ENCODE assay signal across 11 cellular contexts in the genomic region with DNA sequence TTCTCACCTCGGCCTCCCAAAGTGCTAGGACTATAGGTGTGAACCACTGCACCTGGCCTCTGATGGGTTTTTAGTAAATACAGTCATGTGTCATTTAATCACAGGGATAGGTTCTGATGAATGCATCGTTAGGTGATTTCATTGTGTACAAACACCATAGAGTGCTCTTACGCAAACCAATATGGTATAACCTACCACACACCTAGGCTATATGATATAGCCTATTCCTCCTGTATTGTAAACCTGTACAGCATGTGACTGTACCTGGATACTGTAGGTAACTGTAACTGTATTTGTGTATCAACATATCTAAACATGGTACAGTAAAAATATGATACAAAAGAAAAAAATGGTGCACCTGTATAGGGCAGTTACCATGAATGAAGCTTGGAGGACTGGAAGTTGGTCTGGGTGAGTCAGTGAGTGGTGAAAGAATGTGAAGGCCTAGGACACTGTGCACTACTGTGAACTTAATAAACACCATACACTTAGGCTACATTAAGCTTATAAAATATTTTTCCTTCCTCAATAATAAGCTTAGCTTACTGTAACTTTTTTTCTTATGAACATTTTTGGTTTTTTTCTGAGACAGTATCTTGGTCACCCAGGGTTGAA. TPM values are rescaled to one million over a fixed set of nuclear protein-coding genes. Genes with fewer than 3 reads are reported as not detected.
DNase-seq lines count a peak whose midpoint lies in the region; TF ChIP-seq lines count a peak whose summit lies in the region.
"Had no signal": no experiment of that assay in that cellular context is flagged by ENCODE, and none has a peak within 500 bp of the region (broad histone marks: within the 10 kb centered on the region; RNA-seq: fewer than 3 reads in every experiment).

No MANE protein-coding gene starts in this region.

- H3K4me2 ChIP-seq in mammary epithelial cell (ENCODE audit: insufficient read depth, low read depth, low read length) (no peak overlapping the region), mesendoderm (ENCODE audit: low read length) (no peak overlapping the region)
- H3K4me2 ChIP-seq: KMS-11 had no signal

- no peak overlapping the region for H3K23ac ChIP-seq in mesendoderm (ENCODE audit: low read length)

- 96% methylated on average over 3 of the region's 3 CpGs for WGBS in mammary epithelial cell (ENCODE audit: low coverage, missing lambda C conversion rate)
- WGBS in mesendoderm (ENCODE audit: extremely low coverage, insufficient coverage, low lambda C conversion rate) = no CpG with 5 or more reads among the region's 3 CpGs

- no peaks in the 10 kb centered on the region for H3K36me3 ChIP-seq in CD8-positive, alpha-beta memory T cell (ENCODE audit: insufficient read depth, low read length)
- no peaks in the 10 kb centered on the region for H3K36me3 ChIP-seq in mammary epithelial cell (ENCODE audit: insufficient read depth, low read length)
- no peaks in the 10 kb centered on the region for H3K36me3 ChIP-seq in mesendoderm (ENCODE audit: control insufficient read depth, insufficient read depth, low read length)

- H3K4me1 Mint-ChIP-seq in CD8-positive, alpha-beta memory T cell = peaks cover 11 to 50% (median 42%) of the 10 kb centered on the region in 3 donors
- H3K4me1 Mint-ChIP-seq in mesothelial cell of epicardium = peaks cover 25% of the 10 kb centered on the region

- no peak overlapping the region for H2BK120ac ChIP-seq in mesendoderm (ENCODE audit: low read depth, low read length)

- dilution Hi-C loops in mammary epithelial cell (cut with HindIII; ENCODE audit: low sequenced_read_pairs) = no loop called here

- H2AFZ ChIP-seq in mammary epithelial cell (ENCODE audit: low read depth, low read length) = no peak overlapping the region

- H3K4ac ChIP-seq in mesendoderm (ENCODE audit: low read depth, low read length) = no peak overlapping the region

- no peaks in the 10 kb centered on the region for H3K27me3 ChIP-seq in CD8-positive, alpha-beta memory T cell (ENCODE audit: insufficient read depth, low read length, poor library complexity, severe bottlenecking)
- H3K27me3 ChIP-seq in mammary epithelial cell (ENCODE audit: insufficient read depth, low read length) = no peaks in the 10 kb centered on the region
- no peaks in the 10 kb centered on the region for H3K27me3 ChIP-seq in mesendoderm (ENCODE audit: insufficient read depth, low read length, poor library complexity)

- H4K5ac ChIP-seq in mesendoderm (ENCODE audit: low read length) = no peak overlapping the region

- peaks cover 8% of the 10 kb centered on the region for H3K79me1 ChIP-seq in mesendoderm (ENCODE audit: low read length)

- no peaks in the 10 kb centered on the region for H3K9me3 Mint-ChIP-seq in CD8-positive, alpha-beta memory T cell
- no peaks in the 10 kb centered on the region for H3K9me3 Mint-ChIP-seq in mesothelial cell of epicardium

- no peak overlapping the region for H3K27ac ChIP-seq in CD8-positive, alpha-beta memory T cell (ENCODE audit: low read depth, low read length)
- no peak overlapping the region for H3K27ac ChIP-seq in mammary epithelial cell (ENCODE audit: insufficient read depth, low read depth, low read length)
- no peak overlapping the region for H3K27ac ChIP-seq in mesendoderm (ENCODE audit: low read depth, low read length)
- H3K27ac ChIP-seq: KMS-11 had no signal

- H3K27me3 Mint-ChIP-seq in CD8-positive, alpha-beta memory T cell = no peaks in the 10 kb centered on the region
- no peaks in the 10 kb centered on the region for H3K27me3 Mint-ChIP-seq in mesothelial cell of epicardium (ENCODE audit: low read depth)

- H4K8ac ChIP-seq in mesendoderm (ENCODE audit: low read depth, low read length) = no peak overlapping the region

- POLR2A ChIA-PET in CD8-positive, alpha-beta memory T cell (lab: Charles Lee) = interaction anchor here (0.5 to 1.3 kb wide), 4 partner anchors 9 to 160 kb away, joined by 3 to 5 read pairs (median 4); a partner anchor contains a TSS

- H3K79me2 ChIP-seq in mammary epithelial cell (ENCODE audit: insufficient read depth, low read length) = peaks cover 33% of the 10 kb centered on the region
- H3K79me2 ChIP-seq in mesendoderm (ENCODE audit: control insufficient read depth, insufficient read depth, low read length) = peaks cover 8% of the 10 kb centered on the region

- intact Hi-C loops in mammary epithelial cell (cut with micrococcal nuclease) = no loop called here

- no peaks in the 10 kb centered on the region for H4K20me1 ChIP-seq in mammary epithelial cell (ENCODE audit: insufficient read depth, low read length)

- no peak for DNase-seq in CD8-positive, alpha-beta memory T cell
- peak; percentile 73 for DNase-seq in NCI-H146 (lab: John Stamatoyannopoulos, UW)
- peak; percentile 43 for DNase-seq in mammary epithelial cell
- DNase-seq in mesothelial cell of epicardium (ENCODE audit: low spot score in 2 of 2, unreplicated experiment in 2 of 2) = no peak
- no peak for DNase-seq in mesendoderm
- no peak for DNase-seq in stimulated activated CD4-positive, alpha-beta T cell treated with anti-CD3 and anti-CD28 coated beads, Interleukin-1b, Interleukin-23, amount 100 ng/mL, for 48 hours
- no peak for DNase-seq in NCI-H1694 (lab: John Stamatoyannopoulos, UW)
- no peak for DNase-seq in stimulated activated CD4-positive, alpha-beta T cell treated with anti-CD3 and anti-CD28 coated beads, Interleukin-12 subunit alpha, Interleukin-12 subunit beta, amount 100 ng/mL, for 4 hours
- DNase-seq: Caco-2; stimulated activated CD8-positive, alpha-beta memory T cell treated with anti-CD3 and anti-CD28 coated beads, Interleukin-4, amount 100 ng/mL, for 48 hours had no signal

- no TSS peak for BruUV-seq in mammary epithelial cell (replicated peaks; lab: Mats Ljungman, UMichigan)

- H3K9ac ChIP-seq in mammary epithelial cell (ENCODE audit: insufficient read depth, low read length) (no peak overlapping the region), mesendoderm (ENCODE audit: low read length) (no peak overlapping the region)
- H3K9ac ChIP-seq: KMS-11 had no signal

- H3K56ac ChIP-seq in mesendoderm (ENCODE audit: low read length) = no peak overlapping the region

- H3K4me3 Mint-ChIP-seq in CD8-positive, alpha-beta memory T cell = no peak overlapping the region
- no peak overlapping the region for H3K4me3 Mint-ChIP-seq in mesothelial cell of epicardium

- CTCF ChIA-PET in CD8-positive, alpha-beta memory T cell (lab: Charles Lee) = interaction anchor here (0.6 to 1.3 kb wide), 3 partner anchors 19 to 65 kb away, joined by 3 to 4 read pairs (median 3); no protein-coding TSS in a partner anchor
- CTCF ChIA-PET in mammary epithelial cell (lab: Charles Lee; ENCODE audit: low non-redundant PET) = no interaction called here

- H2AK5ac ChIP-seq in mesendoderm (ENCODE audit: low read length) = no peak overlapping the region

- no peak overlapping the region for H2BK5ac ChIP-seq in mesendoderm (ENCODE audit: low read length)

- in situ Hi-C loops in mammary epithelial cell (cut with MboI; ENCODE audit: low sequenced_read_pairs in 2 of 2) = no loop called here

- H3K4me3 ChIP-seq in CD8-positive, alpha-beta memory T cell (ENCODE audit: low read length) = no peak overlapping the region
- H3K4me3 ChIP-seq in mammary epithelial cell (replicated peaks in 1 of 3; ENCODE audit: insufficient read depth in 1 of 3, low read depth in 2 of 3, low read length in 3 of 3) = no peak overlapping the region
- no peak overlapping the region for H3K4me3 ChIP-seq in mesendoderm (ENCODE audit: low read length)

- H3K9me3 ChIP-seq in CD8-positive, alpha-beta memory T cell (ENCODE audit: low read length) = no peaks in the 10 kb centered on the region
- H3K9me3 ChIP-seq in mammary epithelial cell (replicated peaks; ENCODE audit: insufficient read depth, low read length) = no peaks in the 10 kb centered on the region
- H3K9me3 ChIP-seq: Caco-2 had no signal

- H3K27ac Mint-ChIP-seq in CD8-positive, alpha-beta memory T cell = peak overlapping the region; percentile 41 to 93 (median 84)
- peak overlapping the region; percentile 26 for H3K27ac Mint-ChIP-seq in mesothelial cell of epicardium

- no peak for TF ChIP-seq CTCF in mammary epithelial cell (conservative IDR thresholded peaks at IDR 0.05 in 1 of 2, IDR thresholded peaks at IDR 0.05 in 1 of 2; ENCODE audit: extremely low read depth in 1 of 2, insufficient read depth in 1 of 2, low read depth in 1 of 2, low read length in 2 of 2)
- TF ChIP-seq CTCF in mesothelial cell of epicardium (IDR thresholded peaks at IDR 0.05; ENCODE audit: unreplicated experiment) = no peak

- H3K4me1 ChIP-seq in CD8-positive, alpha-beta memory T cell (ENCODE audit: insufficient read depth, low read length) = peaks cover 46% of the 10 kb centered on the region
- H3K4me1 ChIP-seq in mammary epithelial cell (ENCODE audit: insufficient read depth, low read length) = peaks cover 2% of the 10 kb centered on the region
- peaks cover 8% of the 10 kb centered on the region for H3K4me1 ChIP-seq in mesendoderm (ENCODE audit: control insufficient read depth, low read depth, low read length)
- H3K4me1 ChIP-seq: Caco-2 had no signal

- H2BK15ac ChIP-seq in mesendoderm (replicated peaks; ENCODE audit: low read depth) = no peak overlapping the region

- no peak overlapping the region for H3K18ac ChIP-seq in mesendoderm (ENCODE audit: low read length)

- peaks cover 5 to 32% (median 17%) of the 10 kb centered on the region in 3 donors for H3K36me3 Mint-ChIP-seq in CD8-positive, alpha-beta memory T cell
- peaks cover 5% of the 10 kb centered on the region for H3K36me3 Mint-ChIP-seq in mesothelial cell of epicardium

RNA-seq across cellular contexts. Expression of a gene that starts 10.0 kb away (rescaled TPM):
- total RNA-seq in CD8-positive, alpha-beta memory T cell = 10 to 100 TPM; 15.9 to 16.8 TPM
- 6.8 TPM for polyA plus RNA-seq in CD8-positive, alpha-beta memory T cell
- total RNA-seq in mammary epithelial cell = 1 to 10 TPM; 7.2 to 7.9 TPM
- polyA plus RNA-seq in mammary epithelial cell = 6.6 TPM
- 9.8 TPM for polyA minus RNA-seq in mammary epithelial cell
- total RNA-seq in mesothelial cell of epicardium = 12.5 to 13.2 TPM (median 12.7 TPM) in 3 replicates
- 7.6 TPM for polyA plus RNA-seq in mesendoderm (2013, experiment 1 of 2)
- 7.4 TPM for polyA plus RNA-seq in mesendoderm (2013, experiment 2 of 2)

RNA-seq across cellular contexts. Expression of a gene that starts 45.9 kb away (rescaled TPM):
- 10 to 100 TPM; 24.4 to 26.4 TPM for total RNA-seq in CD8-positive, alpha-beta memory T cell
- 109 TPM for polyA plus RNA-seq in CD8-positive, alpha-beta memory T cell
- total RNA-seq in mammary epithelial cell (10 to 100 TPM; 13.5 to 27.8 TPM), mesothelial cell of epicardium (19.5 to 21.2 TPM (median 20.3 TPM) in 3 replicates)
- polyA plus RNA-seq in mammary epithelial cell = 15.4 TPM
- polyA minus RNA-seq in mammary epithelial cell = 25.6 TPM
- 23.2 TPM for polyA plus RNA-seq in mesendoderm (2013, experiment 1 of 2)
- polyA plus RNA-seq in mesendoderm (2013, experiment 2 of 2) = 22.7 TPM

Comparison
In these comparisons a context has a peak if more than half of its experiments do, and no peak if none do; other contexts are left out.
1. DNase-seq: peak in NCI-H146 (single experiment) and mammary epithelial cell (single experiment); none in CD8-positive, alpha-beta memory T cell (0 of 5), mesothelial cell of epicardium (0 of 2), mesendoderm (single experiment), stimulated activated CD4-positive, alpha-beta T cell treated with anti-CD3 and anti-CD28 coated beads, Interleukin-1b, Interleukin-23, amount 100 ng/mL, for 48 hours (single experiment), NCI-H1694 (single experiment) and stimulated activated CD4-positive, alpha-beta T cell treated with anti-CD3 and anti-CD28 coated beads, Interleukin-12 subunit alpha, Interleukin-12 subunit beta, amount 100 ng/mL, for 4 hours (single experiment).